In the genomic region with DNA sequence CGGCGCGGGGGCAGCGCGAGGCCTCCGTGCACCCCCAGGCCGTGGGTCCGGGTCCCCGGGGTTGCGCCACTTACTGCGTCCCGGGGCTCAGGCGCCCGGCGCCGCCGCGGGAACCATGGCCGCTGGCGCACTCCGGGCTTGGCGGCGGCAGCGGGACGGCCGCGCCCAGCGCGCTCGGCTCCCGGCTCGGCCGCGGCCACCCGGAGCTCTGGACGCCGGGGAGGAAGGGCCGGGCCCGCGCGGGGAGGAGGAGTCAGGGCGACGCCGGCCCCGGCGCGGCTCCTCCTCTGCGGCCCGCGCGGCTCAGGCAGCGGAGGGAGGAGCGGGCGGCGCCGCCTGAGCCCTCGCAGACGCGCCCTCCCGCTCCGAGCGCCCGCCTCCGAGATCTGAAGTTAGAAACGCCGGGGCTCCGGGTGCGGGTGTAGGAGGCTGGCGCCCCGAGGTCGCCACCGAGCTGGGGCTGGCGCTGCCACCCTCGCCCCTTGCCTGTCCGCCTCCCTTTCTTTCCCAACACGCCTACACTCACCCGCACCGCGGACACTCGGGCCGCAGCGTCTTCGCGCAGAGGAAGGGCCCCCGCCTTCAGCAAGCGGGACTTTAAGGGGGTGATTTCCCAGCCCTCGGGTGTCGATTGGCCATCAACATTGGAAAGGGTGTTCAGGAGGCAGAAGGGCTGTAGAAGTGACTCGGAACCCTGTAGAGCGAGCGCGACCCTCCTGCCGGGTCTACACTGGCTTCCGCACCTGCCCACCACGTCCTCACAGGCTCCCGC, we compare ENCODE assay signal across 1 cellular context.
TF ChIP-seq lines count a peak whose summit lies in the region.

NIN (minus strand) TSS at position 231 of the 772 bp plus-strand sequence. CDS start 9,106 bp downstream, outside the sequence.

TF ChIP-seq in HEK293, 187 proteins besides CTCF, POLR2A, EP300 and RAD21 (continued from another document):
- TF ChIP-seq, protein P1, sequence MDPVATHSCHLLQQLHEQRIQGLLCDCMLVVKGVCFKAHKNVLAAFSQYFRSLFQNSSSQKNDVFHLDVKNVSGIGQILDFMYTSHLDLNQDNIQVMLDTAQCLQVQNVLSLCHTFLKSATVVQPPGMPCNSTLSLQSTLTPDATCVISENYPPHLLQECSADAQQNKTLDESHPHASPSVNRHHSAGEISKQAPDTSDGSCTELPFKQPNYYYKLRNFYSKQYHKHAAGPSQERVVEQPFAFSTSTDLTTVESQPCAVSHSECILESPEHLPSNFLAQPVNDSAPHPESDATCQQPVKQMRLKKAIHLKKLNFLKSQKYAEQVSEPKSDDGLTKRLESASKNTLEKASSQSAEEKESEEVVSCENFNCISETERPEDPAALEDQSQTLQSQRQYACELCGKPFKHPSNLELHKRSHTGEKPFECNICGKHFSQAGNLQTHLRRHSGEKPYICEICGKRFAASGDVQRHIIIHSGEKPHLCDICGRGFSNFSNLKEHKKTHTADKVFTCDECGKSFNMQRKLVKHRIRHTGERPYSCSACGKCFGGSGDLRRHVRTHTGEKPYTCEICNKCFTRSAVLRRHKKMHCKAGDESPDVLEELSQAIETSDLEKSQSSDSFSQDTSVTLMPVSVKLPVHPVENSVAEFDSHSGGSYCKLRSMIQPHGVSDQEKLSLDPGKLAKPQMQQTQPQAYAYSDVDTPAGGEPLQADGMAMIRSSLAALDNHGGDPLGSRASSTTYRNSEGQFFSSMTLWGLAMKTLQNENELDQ (tag by site-specific recombination; IDR thresholded peaks at IDR 0.05; ENCODE audit: low read depth): no peak
- TF ChIP-seq, protein P2, sequence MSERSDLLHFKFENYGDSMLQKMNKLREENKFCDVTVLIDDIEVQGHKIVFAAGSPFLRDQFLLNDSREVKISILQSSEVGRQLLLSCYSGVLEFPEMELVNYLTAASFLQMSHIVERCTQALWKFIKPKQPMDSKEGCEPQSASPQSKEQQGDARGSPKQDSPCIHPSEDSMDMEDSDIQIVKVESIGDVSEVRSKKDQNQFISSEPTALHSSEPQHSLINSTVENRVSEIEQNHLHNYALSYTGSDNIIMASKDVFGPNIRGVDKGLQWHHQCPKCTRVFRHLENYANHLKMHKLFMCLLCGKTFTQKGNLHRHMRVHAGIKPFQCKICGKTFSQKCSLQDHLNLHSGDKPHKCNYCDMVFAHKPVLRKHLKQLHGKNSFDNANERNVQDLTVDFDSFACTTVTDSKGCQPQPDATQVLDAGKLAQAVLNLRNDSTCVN (tag by site-specific recombination; optimal IDR thresholded peaks at IDR 0.05): peak; percentile 73
- no peak for TF ChIP-seq ZNF174 (tag by site-specific recombination; IDR thresholded peaks at IDR 0.05)
- TF ChIP-seq PRDM10 (tag by site-specific recombination; IDR thresholded peaks at IDR 0.05): peak; percentile 45
- peak; percentile 38; the same call in 1 of the 2 replicates for TF ChIP-seq ZNF501 (tag by site-specific recombination; IDR thresholded peaks at IDR 0.05)
- TF ChIP-seq KLF9 (tag by site-specific recombination; IDR thresholded peaks at IDR 0.05; ENCODE audit: low read depth): peak; percentile 44; the same call in 1 of the 2 replicates
- TF ChIP-seq, protein P3, sequence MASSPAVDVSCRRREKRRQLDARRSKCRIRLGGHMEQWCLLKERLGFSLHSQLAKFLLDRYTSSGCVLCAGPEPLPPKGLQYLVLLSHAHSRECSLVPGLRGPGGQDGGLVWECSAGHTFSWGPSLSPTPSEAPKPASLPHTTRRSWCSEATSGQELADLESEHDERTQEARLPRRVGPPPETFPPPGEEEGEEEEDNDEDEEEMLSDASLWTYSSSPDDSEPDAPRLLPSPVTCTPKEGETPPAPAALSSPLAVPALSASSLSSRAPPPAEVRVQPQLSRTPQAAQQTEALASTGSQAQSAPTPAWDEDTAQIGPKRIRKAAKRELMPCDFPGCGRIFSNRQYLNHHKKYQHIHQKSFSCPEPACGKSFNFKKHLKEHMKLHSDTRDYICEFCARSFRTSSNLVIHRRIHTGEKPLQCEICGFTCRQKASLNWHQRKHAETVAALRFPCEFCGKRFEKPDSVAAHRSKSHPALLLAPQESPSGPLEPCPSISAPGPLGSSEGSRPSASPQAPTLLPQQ (tag by site-specific recombination; IDR thresholded peaks at IDR 0.05): peak; percentile 77
- TF ChIP-seq ZNF561 (tag by site-specific recombination; IDR thresholded peaks at IDR 0.05; ENCODE audit: borderline replicate concordance): peak; percentile 18; the same call in 1 of the 2 replicates
- TF ChIP-seq ZNF830 (tag by site-specific recombination; IDR thresholded peaks at IDR 0.05; ENCODE audit: low read depth): no peak
- peak; percentile 64; the same call in 1 of the 2 replicates for TF ChIP-seq ZNF777 (tag by site-specific recombination; IDR thresholded peaks at IDR 0.05; ENCODE audit: borderline replicate concordance)
- TF ChIP-seq KLF16 (tag by site-specific recombination; IDR thresholded peaks at IDR 0.05): peak; percentile 57; the same call in 1 of the 2 replicates
- TF ChIP-seq ZNF274 (IDR thresholded peaks at IDR 0.05; ENCODE audit: low read length): no peak
- TF ChIP-seq ZNF274 (tag by site-specific recombination; IDR thresholded peaks at IDR 0.05; ENCODE audit: borderline replicate concordance): no peak
- TF ChIP-seq SP7 (tag by site-specific recombination; IDR thresholded peaks at IDR 0.05): peak; percentile 41; the same call in 1 of the 2 replicates
- TF ChIP-seq ZBTB10 (tag by site-specific recombination; IDR thresholded peaks at IDR 0.05): peak; percentile 76
- no peak for TF ChIP-seq KLF7 (tag by site-specific recombination; IDR thresholded peaks at IDR 0.05; ENCODE audit: borderline replicate concordance)
- peak; percentile 50; the same call in 1 of the 2 replicates for TF ChIP-seq ZXDB (tag by site-specific recombination; IDR thresholded peaks at IDR 0.05)
- TF ChIP-seq, protein P4, sequence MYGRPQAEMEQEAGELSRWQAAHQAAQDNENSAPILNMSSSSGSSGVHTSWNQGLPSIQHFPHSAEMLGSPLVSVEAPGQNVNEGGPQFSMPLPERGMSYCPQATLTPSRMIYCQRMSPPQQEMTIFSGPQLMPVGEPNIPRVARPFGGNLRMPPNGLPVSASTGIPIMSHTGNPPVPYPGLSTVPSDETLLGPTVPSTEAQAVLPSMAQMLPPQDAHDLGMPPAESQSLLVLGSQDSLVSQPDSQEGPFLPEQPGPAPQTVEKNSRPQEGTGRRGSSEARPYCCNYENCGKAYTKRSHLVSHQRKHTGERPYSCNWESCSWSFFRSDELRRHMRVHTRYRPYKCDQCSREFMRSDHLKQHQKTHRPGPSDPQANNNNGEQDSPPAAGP (tag by site-specific recombination; IDR thresholded peaks at IDR 0.05): 0 out of 2 replicates have a peak, but pooled peaks have one; percentile 16
- TF ChIP-seq ZNF48 (tag by site-specific recombination; IDR thresholded peaks at IDR 0.05): no peak
- peak; percentile 92 for TF ChIP-seq ZBTB8A (tag by site-specific recombination; IDR thresholded peaks at IDR 0.05)
- peak; percentile 60; the same call in 1 of the 2 replicates for TF ChIP-seq ZBTB48 (tag by site-specific recombination; IDR thresholded peaks at IDR 0.05)
- TF ChIP-seq IKZF3 (tag by site-specific recombination; IDR thresholded peaks at IDR 0.05): peak; percentile 11; the same call in 1 of the 2 replicates
- peak; percentile 67 for TF ChIP-seq ZEB2 (tag by site-specific recombination; IDR thresholded peaks at IDR 0.05)
- TF ChIP-seq ZNF157 (tag by site-specific recombination; IDR thresholded peaks at IDR 0.05): no peak
- TF ChIP-seq, protein P5, sequence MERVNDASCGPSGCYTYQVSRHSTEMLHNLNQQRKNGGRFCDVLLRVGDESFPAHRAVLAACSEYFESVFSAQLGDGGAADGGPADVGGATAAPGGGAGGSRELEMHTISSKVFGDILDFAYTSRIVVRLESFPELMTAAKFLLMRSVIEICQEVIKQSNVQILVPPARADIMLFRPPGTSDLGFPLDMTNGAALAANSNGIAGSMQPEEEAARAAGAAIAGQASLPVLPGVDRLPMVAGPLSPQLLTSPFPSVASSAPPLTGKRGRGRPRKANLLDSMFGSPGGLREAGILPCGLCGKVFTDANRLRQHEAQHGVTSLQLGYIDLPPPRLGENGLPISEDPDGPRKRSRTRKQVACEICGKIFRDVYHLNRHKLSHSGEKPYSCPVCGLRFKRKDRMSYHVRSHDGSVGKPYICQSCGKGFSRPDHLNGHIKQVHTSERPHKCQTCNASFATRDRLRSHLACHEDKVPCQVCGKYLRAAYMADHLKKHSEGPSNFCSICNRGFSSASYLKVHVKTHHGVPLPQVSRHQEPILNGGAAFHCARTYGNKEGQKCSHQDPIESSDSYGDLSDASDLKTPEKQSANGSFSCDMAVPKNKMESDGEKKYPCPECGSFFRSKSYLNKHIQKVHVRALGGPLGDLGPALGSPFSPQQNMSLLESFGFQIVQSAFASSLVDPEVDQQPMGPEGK (tag by site-specific recombination; IDR thresholded peaks at IDR 0.05): peak; percentile 70
- peak; percentile 65 for TF ChIP-seq SP2 (tag by site-specific recombination; IDR thresholded peaks at IDR 0.05)
- TF ChIP-seq ZNF341 (tag by site-specific recombination; IDR thresholded peaks at IDR 0.05; ENCODE audit: low read depth): peak; percentile 85
- TF ChIP-seq EGR2 (tag by site-specific recombination; IDR thresholded peaks at IDR 0.05; ENCODE audit: low read depth): peak; percentile 83
- peak; percentile 40 for TF ChIP-seq SP3 (tag by site-specific recombination; IDR thresholded peaks at IDR 0.05)
- TF ChIP-seq ZFP69B (tag by site-specific recombination; IDR thresholded peaks at IDR 0.05): peak; percentile 68; the same call in 1 of the 2 replicates
- 0 out of 2 replicates have a peak, but pooled peaks have one; percentile 35 for TF ChIP-seq ZNF2 (tag by site-specific recombination; IDR thresholded peaks at IDR 0.05)
- no peak for TF ChIP-seq ZNF175 (tag by site-specific recombination; IDR thresholded peaks at IDR 0.05)
- no peak for TF ChIP-seq OVOL3 (tag by site-specific recombination; IDR thresholded peaks at IDR 0.05)
- TF ChIP-seq ZNF391 (tag by site-specific recombination; IDR thresholded peaks at IDR 0.05; ENCODE audit: borderline replicate concordance, low read depth): 0 out of 2 replicates have a peak, but pooled peaks have one; percentile 24
- TF ChIP-seq, protein P6, sequence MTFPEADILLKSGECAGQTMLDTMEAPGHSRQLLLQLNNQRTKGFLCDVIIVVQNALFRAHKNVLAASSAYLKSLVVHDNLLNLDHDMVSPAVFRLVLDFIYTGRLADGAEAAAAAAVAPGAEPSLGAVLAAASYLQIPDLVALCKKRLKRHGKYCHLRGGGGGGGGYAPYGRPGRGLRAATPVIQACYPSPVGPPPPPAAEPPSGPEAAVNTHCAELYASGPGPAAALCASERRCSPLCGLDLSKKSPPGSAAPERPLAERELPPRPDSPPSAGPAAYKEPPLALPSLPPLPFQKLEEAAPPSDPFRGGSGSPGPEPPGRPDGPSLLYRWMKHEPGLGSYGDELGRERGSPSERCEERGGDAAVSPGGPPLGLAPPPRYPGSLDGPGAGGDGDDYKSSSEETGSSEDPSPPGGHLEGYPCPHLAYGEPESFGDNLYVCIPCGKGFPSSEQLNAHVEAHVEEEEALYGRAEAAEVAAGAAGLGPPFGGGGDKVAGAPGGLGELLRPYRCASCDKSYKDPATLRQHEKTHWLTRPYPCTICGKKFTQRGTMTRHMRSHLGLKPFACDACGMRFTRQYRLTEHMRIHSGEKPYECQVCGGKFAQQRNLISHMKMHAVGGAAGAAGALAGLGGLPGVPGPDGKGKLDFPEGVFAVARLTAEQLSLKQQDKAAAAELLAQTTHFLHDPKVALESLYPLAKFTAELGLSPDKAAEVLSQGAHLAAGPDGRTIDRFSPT (tag by site-specific recombination; IDR thresholded peaks at IDR 0.05): peak; percentile 63
- TF ChIP-seq SCRT2 (tag by site-specific recombination; IDR thresholded peaks at IDR 0.05): no peak
- peak; percentile 71; the same call in 1 of the 2 replicates for TF ChIP-seq ZSCAN30 (tag by site-specific recombination; IDR thresholded peaks at IDR 0.05)
